In genomic region chr14:30656190-30656632, GRCh38 we compare ENCODE assay signal across 8 cellular contexts. TPM values are rescaled to one million over a fixed set of nuclear protein-coding genes. Genes with fewer than 3 reads are reported as not detected.
DNase-seq lines count a peak whose midpoint lies in the region; FAIRE-seq and TF ChIP-seq lines count a peak whose summit lies in the region.

No MANE protein-coding gene starts in this region.

- H3K79me2 ChIP-seq in PC-9 (ENCODE audit: low read depth) (no peaks in the 10 kb centered on the region), keratinocyte (ENCODE audit: control insufficient read depth, insufficient read depth, low read length) (no peaks in the 10 kb centered on the region)

- in situ Hi-C loops in T47D (cut with HindIII; ENCODE audit: low pct_unique_long_range_greater_than_20kb, low sequenced_read_pairs): no loop called here

- TF ChIP-seq CTCF in BE2C (IDR thresholded peaks at IDR 0.05; ENCODE audit: low read depth, low read length) (peak; percentile 84), PC-9 (conservative IDR thresholded peaks at IDR 0.05) (peak; percentile 57), keratinocyte (optimal IDR thresholded peaks at IDR 0.05 in 1 of 3, IDR thresholded peaks at IDR 0.05 in 1 of 3, conservative IDR thresholded peaks at IDR 0.05 in 1 of 3; ENCODE audit: extremely low read depth in 1 of 3, insufficient read depth in 2 of 3, low read length in 3 of 3) (peak; percentile 78 to 83 (median 81)), testis (IDR thresholded peaks at IDR 0.05) (peak; percentile 25 to 64 (median 48))

- H3K4me3 ChIP-seq in BE2C (ENCODE audit: low read depth, low read length): no peak overlapping the region
- no peak overlapping the region for H3K4me3 ChIP-seq in PC-9
- no peak overlapping the region for H3K4me3 ChIP-seq in keratinocyte (ENCODE audit: control insufficient read depth in 2 of 3, extremely low read depth in 1 of 3, insufficient read depth in 2 of 3, low read depth in 1 of 3, low read length in 3 of 3)
- H3K4me3 ChIP-seq in testis: no peak overlapping the region

- H3F3A ChIP-seq in PC-9 (ENCODE audit: insufficient read depth, low read depth): no peaks in the 10 kb centered on the region

- TF ChIP-seq POLR2A in GM12892 (IDR thresholded peaks at IDR 0.05; ENCODE audit: low read depth, low read length): no peak
- no peak for TF ChIP-seq POLR2A in testis (IDR thresholded peaks at IDR 0.05)

- H4K20me1 ChIP-seq in PC-9 (ENCODE audit: insufficient read depth): no peaks in the 10 kb centered on the region
- H4K20me1 ChIP-seq in keratinocyte (ENCODE audit: control insufficient read depth, extremely low read depth, insufficient read depth, low read length): no peaks in the 10 kb centered on the region

- intact Hi-C loops in PC-9 (cut with micrococcal nuclease; ENCODE audit: unreplicated experiment): loop anchor here (2.0 to 10.0 kb wide), 2 partner anchors 251 to 1599 kb away; no protein-coding TSS in a partner anchor
- intact Hi-C loops in testis (cut with DNase I; ENCODE audit: low total_unique reads): no loop called here

- H3K9ac ChIP-seq in keratinocyte (ENCODE audit: control insufficient read depth, extremely low read depth, insufficient read depth, low read length): no peak overlapping the region

- dilution Hi-C loops in keratinocyte (cut with MboI; ENCODE audit: extremely low pct_ligation_motif_present, low sequenced_read_pairs): no loop called here

- peak; percentile 83 for FAIRE-seq in GM12892 (lab: Jason Lieb, UNC)
- peak; percentile 92 for FAIRE-seq in keratinocyte (lab: Jason Lieb, UNC)

- BruUV-seq in PC-9 (replicated peaks; lab: Mats Ljungman, UMichigan): no TSS peak

- peak; percentile 36 for DNase-seq in BE2C
- no peak for DNase-seq in GM12892 (ENCODE audit: insufficient read length)
- DNase-seq in PC-9: peak in 1 of 2 experiments; percentile 3
- peak; percentile 7 to 67 for DNase-seq in T47D (ENCODE audit: low read depth in 1 of 2, low spot score in 1 of 2)
- DNase-seq in keratinocyte (ENCODE audit: low read depth, low spot score): no peak
- peak; percentile 25 for DNase-seq in testis
- DNase-seq in activated CD4-positive, CD25-positive, alpha-beta regulatory T cell treated with anti-CD3 and anti-CD28 coated beads, Interleukin-2, amount 50 U/mL, for 72 hours: no peak
- no peak for DNase-seq in cortex of kidney (lab: John Stamatoyannopoulos, UW)

- WGBS in testis, 2 donors: 54 to 61% methylated on average over 8 of the region's 8 CpGs

- H3K4me2 ChIP-seq in PC-9 (no peak overlapping the region), keratinocyte (ENCODE audit: control insufficient read depth, extremely low read depth, insufficient read depth, low read depth, low read length) (no peak overlapping the region)

- POLR2A ChIA-PET in PC-9 (lab: Charles Lee; ENCODE audit: unreplicated experiment): no interaction called here

- H3K4me1 ChIP-seq in BE2C (no peaks in the 10 kb centered on the region), PC-9 (replicated peaks; ENCODE audit: insufficient read depth) (no peaks in the 10 kb centered on the region), keratinocyte (ENCODE audit: control insufficient read depth, extremely low read depth, insufficient read depth, low read length) (no peaks in the 10 kb centered on the region), testis (no peaks in the 10 kb centered on the region)

- H2AFZ ChIP-seq in PC-9: no peak overlapping the region
- no peak overlapping the region for H2AFZ ChIP-seq in keratinocyte (ENCODE audit: control insufficient read depth, low read length)

- no peaks in the 10 kb centered on the region for H3K9me2 ChIP-seq in PC-9 (ENCODE audit: insufficient read depth)

- H3K36me3 ChIP-seq in BE2C: peaks cover 24% of the 10 kb centered on the region
- peaks cover 7% of the 10 kb centered on the region; the same call in 1 of the 2 replicates for H3K36me3 ChIP-seq in PC-9 (ENCODE audit: low read depth)
- peaks cover 10 to 11% of the 10 kb centered on the region in 2 experiments for H3K36me3 ChIP-seq in keratinocyte (ENCODE audit: control insufficient read depth in 2 of 2, extremely low read depth in 1 of 2, insufficient read depth in 2 of 2, low read length in 2 of 2)
- H3K36me3 ChIP-seq in testis (ENCODE audit: low read depth, missing control alignments): no peaks in the 10 kb centered on the region

- H3K27me3 ChIP-seq in BE2C: no peaks in the 10 kb centered on the region
- H3K27me3 ChIP-seq in PC-9 (ENCODE audit: insufficient read depth, low read depth): no peaks in the 10 kb centered on the region
- no peaks in the 10 kb centered on the region for H3K27me3 ChIP-seq in keratinocyte (ENCODE audit: control insufficient read depth, extremely low read depth, insufficient read depth, low read length)
- H3K27me3 ChIP-seq in testis: no peaks in the 10 kb centered on the region

- H3K9me3 ChIP-seq in BE2C: no peaks in the 10 kb centered on the region
- H3K9me3 ChIP-seq in PC-9 (ENCODE audit: insufficient read depth, low read depth): no peaks in the 10 kb centered on the region
- H3K9me3 ChIP-seq in keratinocyte (ENCODE audit: control insufficient read depth, low read depth, low read length): no peaks in the 10 kb centered on the region
- H3K9me3 ChIP-seq in testis: no peaks in the 10 kb centered on the region

- H3K27ac ChIP-seq in PC-9: no peak overlapping the region
- H3K27ac ChIP-seq in keratinocyte (ENCODE audit: control insufficient read depth, insufficient read depth, low read length): no peak overlapping the region
- no peak overlapping the region for H3K27ac ChIP-seq in testis

- CTCF ChIA-PET in PC-9 (lab: Charles Lee): no interaction called here

- no peaks in the 10 kb centered on the region for H3K9me1 ChIP-seq in keratinocyte (ENCODE audit: control insufficient read depth, extremely low read depth, insufficient read depth, low read length)

RNA-seq across cellular contexts. Expression of gene SCFD1, which starts 34.1 kb away (rescaled TPM):
- polyA plus RNA-seq in BE2C (2012; ENCODE audit: insufficient read depth, insufficient read length, low read depth): 39.5 TPM
- polyA plus RNA-seq in GM12892 (2012; ENCODE audit: missing spikeins): 65.6 TPM
- total RNA-seq in PC-9 (2021) (38.1 and 43.2 TPM in 2 replicates), testis (10 to 100 TPM; 63.3 to 74.6 TPM)
- polyA plus RNA-seq in keratinocyte (42.9 to 100 TPM (median 59.1 TPM) in 3 replicates), testis (ENCODE audit: insufficient read depth, low read depth, low replicate concordance) (43.3 TPM)
- 82.5 TPM for polyA plus RNA-seq in keratinocyte (2011; ENCODE audit: low read depth)
- 29.3 and 58.5 TPM in 2 replicates for polyA plus RNA-seq in keratinocyte (2011; cell fraction: cytosol; rRNA removed)
- polyA plus RNA-seq in keratinocyte (2011; cell fraction: nucleus; rRNA removed): 52.6 and 77.2 TPM in 2 replicates
- polyA plus RNA-seq in keratinocyte (2012; ENCODE audit: low replicate concordance): 39.6 and 56.7 TPM in 2 replicates
- polyA minus RNA-seq in keratinocyte: 10.2 to 99.2 TPM (median 39.7 TPM) in 3 replicates
- 37.6 TPM for polyA minus RNA-seq in keratinocyte (2011; cell fraction: cytosol; rRNA and poly(A)+ RNA removed)
- 81.8 and 153 TPM in 2 replicates for polyA minus RNA-seq in keratinocyte (2011; cell fraction: nucleus; rRNA and poly(A)+ RNA removed)

Comparison
In these comparisons a context has a peak if more than half of its experiments do, and no peak if none do; other contexts are left out.
1. DNase-seq: peak in BE2C (single experiment), T47D (2 of 2) and testis (single experiment); none in GM12892 (single experiment), keratinocyte (single experiment), activated CD4-positive, CD25-positive, alpha-beta regulatory T cell treated with anti-CD3 and anti-CD28 coated beads, Interleukin-2, amount 50 U/mL, for 72 hours (single experiment) and cortex of kidney (single experiment).
2. Peak in every context shown above with its lines, with median percentiles within 50 percentile points of each other: CTCF ChIP-seq.